Comparison of ENCODE assay signal across 8 cellular contexts in the genomic region with DNA sequence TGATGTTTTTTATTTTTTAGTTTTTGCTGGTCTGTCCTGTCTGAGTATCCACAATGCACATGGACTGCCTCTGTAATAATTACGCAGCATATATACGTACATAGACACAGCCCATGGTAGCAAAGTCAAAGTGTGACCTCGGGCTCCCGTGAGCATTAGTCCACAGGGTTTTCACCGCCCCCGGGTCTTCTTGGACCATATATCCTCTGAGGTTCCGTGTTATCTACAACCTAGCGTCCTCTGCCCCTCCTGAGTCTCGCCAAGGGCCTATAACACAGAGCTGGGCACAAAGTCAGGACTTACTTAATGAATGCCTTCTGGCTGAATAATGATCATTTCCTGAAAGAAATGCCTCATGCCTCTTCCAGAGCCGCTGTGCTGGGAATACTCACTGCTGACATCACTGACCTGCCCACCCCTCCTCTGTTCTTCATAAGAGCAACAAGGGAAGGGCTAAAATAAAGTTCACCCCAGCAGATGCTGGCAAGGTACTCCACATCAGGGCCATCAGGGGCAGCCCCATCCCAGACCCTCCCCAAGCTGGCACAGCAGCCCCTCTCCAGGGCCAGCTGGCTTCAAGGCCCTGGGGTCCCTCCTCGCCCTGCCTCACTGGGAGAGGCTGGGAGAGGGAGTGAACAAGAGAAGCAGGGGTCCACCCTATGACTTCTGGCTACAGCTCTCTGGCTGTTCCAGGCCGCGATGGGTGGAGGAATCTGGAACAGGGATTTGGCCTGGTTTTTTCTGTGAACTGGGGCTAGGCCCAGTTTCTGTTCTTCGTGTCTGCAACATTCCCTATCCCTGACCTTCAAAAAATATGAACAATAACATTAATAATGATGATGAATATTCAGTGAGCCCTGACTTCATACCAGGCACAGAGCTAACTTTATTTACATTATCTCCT. TPM values are rescaled to one million over a fixed set of nuclear protein-coding genes. Genes with fewer than 3 reads are reported as not detected.
DNase-seq lines count a peak whose midpoint lies in the region; ATAC-seq and TF ChIP-seq lines count a peak whose summit lies in the region.

No MANE protein-coding gene starts in this region.

- H3K4me1 Mint-ChIP-seq in HFFc6 (ENCODE audit: low read depth): peaks cover 99% of the 10 kb centered on the region
- H3K4me1 Mint-ChIP-seq in activated naive CD8-positive, alpha-beta T cell treated with anti-CD3 and anti-CD28 coated beads for 36 hours: peaks cover 84% of the 10 kb centered on the region
- peaks cover 98% of the 10 kb centered on the region for H3K4me1 Mint-ChIP-seq in stimulated activated memory B cell treated with anti-CD40 and anti-IgM and Interleukin-4, amounts not matched to agents 10 μg/mL and 1 μg/mL and 100 μg/mL, for 72 hours

- peak overlapping the region; percentile 90 for H3K27ac Mint-ChIP-seq in HFFc6
- peak overlapping the region; percentile 99 for H3K27ac Mint-ChIP-seq in activated naive CD8-positive, alpha-beta T cell treated with anti-CD3 and anti-CD28 coated beads for 36 hours
- peak overlapping the region; percentile 97 for H3K27ac Mint-ChIP-seq in stimulated activated memory B cell treated with anti-CD40 and anti-IgM and Interleukin-4, amounts not matched to agents 10 μg/mL and 1 μg/mL and 100 μg/mL, for 72 hours

- H3K27me3 Mint-ChIP-seq in HFFc6 (ENCODE audit: insufficient read depth): peaks cover 7% of the 10 kb centered on the region
- H3K27me3 Mint-ChIP-seq in activated naive CD8-positive, alpha-beta T cell treated with anti-CD3 and anti-CD28 coated beads for 36 hours: no peaks in the 10 kb centered on the region
- no peaks in the 10 kb centered on the region for H3K27me3 Mint-ChIP-seq in stimulated activated memory B cell treated with anti-CD40 and anti-IgM and Interleukin-4, amounts not matched to agents 10 μg/mL and 1 μg/mL and 100 μg/mL, for 72 hours

- H3K9me3 Mint-ChIP-seq in HFFc6: no peaks in the 10 kb centered on the region
- no peaks in the 10 kb centered on the region for H3K9me3 Mint-ChIP-seq in activated naive CD8-positive, alpha-beta T cell treated with anti-CD3 and anti-CD28 coated beads for 36 hours
- no peaks in the 10 kb centered on the region for H3K9me3 Mint-ChIP-seq in stimulated activated memory B cell treated with anti-CD40 and anti-IgM and Interleukin-4, amounts not matched to agents 10 μg/mL and 1 μg/mL and 100 μg/mL, for 72 hours

- ATAC-seq in stimulated activated memory B cell treated with anti-CD40 and anti-IgM and Interleukin-4, amounts not matched to agents 10 μg/mL and 1 μg/mL and 100 μg/mL, for 72 hours: peak; percentile 14
- no peak for ATAC-seq in HG03280 (IDR thresholded peaks at IDR 0.05; ENCODE audit: unreplicated experiment)

- no peak for TF ChIP-seq CTCF in HFFc6 (IDR thresholded peaks at IDR 0.05)

- DNase-seq in HFFc6 (peak; percentile 66), hepatic stellate cell (ENCODE audit: low spot score) (peak; percentile 68), mesenteric fat pad (ENCODE audit: low spot score) (no peak), NCI-H1105 (lab: John Stamatoyannopoulos, UW) (no peak)
- no peak for DNase-seq in activated naive CD8-positive, alpha-beta T cell treated with anti-CD3 and anti-CD28 coated beads for 36 hours
- DNase-seq in activated CD4-positive, alpha-beta T cell treated with anti-CD3 and anti-CD28 coated beads for 48 hours: no peak

- H3K36me3 Mint-ChIP-seq in HFFc6 (ENCODE audit: low read depth): peaks cover 11% of the 10 kb centered on the region
- peaks cover 69% of the 10 kb centered on the region for H3K36me3 Mint-ChIP-seq in activated naive CD8-positive, alpha-beta T cell treated with anti-CD3 and anti-CD28 coated beads for 36 hours
- H3K36me3 Mint-ChIP-seq in stimulated activated memory B cell treated with anti-CD40 and anti-IgM and Interleukin-4, amounts not matched to agents 10 μg/mL and 1 μg/mL and 100 μg/mL, for 72 hours: peaks cover 15% of the 10 kb centered on the region

- peak overlapping the region; percentile 87 for H3K4me3 Mint-ChIP-seq in HFFc6
- peak overlapping the region; percentile 98 for H3K4me3 Mint-ChIP-seq in activated naive CD8-positive, alpha-beta T cell treated with anti-CD3 and anti-CD28 coated beads for 36 hours
- peak overlapping the region; percentile 80 for H3K4me3 Mint-ChIP-seq in stimulated activated memory B cell treated with anti-CD40 and anti-IgM and Interleukin-4, amounts not matched to agents 10 μg/mL and 1 μg/mL and 100 μg/mL, for 72 hours

RNA-seq across cellular contexts. Expression of gene HDAC7, which starts 7.9 kb away (rescaled TPM):
- total RNA-seq in HFFc6 (2021; fragmentation: NEBNext Ultra II Directional; extraction: Animal tissue kit (Norgen Biotek cat#: 25700)): 100 to 1,000 TPM; 104 to 120 (median 108) TPM
- 100 to 1,000 TPM; 233 to 246 TPM for total RNA-seq in activated naive CD8-positive, alpha-beta T cell treated with anti-CD3 and anti-CD28 coated beads for 36 hours
- 105 TPM for total RNA-seq in mesenteric fat pad

RNA-seq across cellular contexts. Expression of gene SLC48A1, which starts 38.8 kb away (rescaled TPM):
- total RNA-seq in HFFc6 (2021; fragmentation: NEBNext Ultra II Directional; extraction: Animal tissue kit (Norgen Biotek cat#: 25700)): 10 to 100 TPM; 18.8 to 24.5 (median 21.0) TPM
- total RNA-seq in activated naive CD8-positive, alpha-beta T cell treated with anti-CD3 and anti-CD28 coated beads for 36 hours: 1 to 10 TPM; 5.4 to 6.0 TPM
- 40.3 TPM for total RNA-seq in mesenteric fat pad

RNA-seq across cellular contexts. Expression of gene RAPGEF3, which starts 53.2 kb away (rescaled TPM):
- 1 to 10 TPM; 2.0 to 4.1 (median 3.1) TPM for total RNA-seq in HFFc6 (2021; fragmentation: NEBNext Ultra II Directional; extraction: Animal tissue kit (Norgen Biotek cat#: 25700))
- total RNA-seq in activated naive CD8-positive, alpha-beta T cell treated with anti-CD3 and anti-CD28 coated beads for 36 hours: under 1 TPM; 0.27 to 0.54 TPM
- total RNA-seq in mesenteric fat pad: 79.4 TPM

Comparison
In these comparisons a context has a peak if more than half of its experiments do, and no peak if none do; other contexts are left out.
1. DNase-seq: peak in HFFc6 (single experiment) and hepatic stellate cell (single experiment); none in activated naive CD8-positive, alpha-beta T cell treated with anti-CD3 and anti-CD28 coated beads for 36 hours (single experiment), mesenteric fat pad (single experiment), NCI-H1105 (single experiment) and activated CD4-positive, alpha-beta T cell treated with anti-CD3 and anti-CD28 coated beads for 48 hours (single experiment).
2. RNA of gene RAPGEF3, which starts 53.2 kb away (total RNA-seq): 79.4 TPM in mesenteric fat pad (single experiment); 2.0 to 4.1 TPM in HFFc6 and 0.27 to 0.54 TPM in activated naive CD8-positive, alpha-beta T cell treated with anti-CD3 and anti-CD28 coated beads for 36 hours; every median in the first group is over 10 times any median in the second.
3. Peak in every context shown above with its lines, with median percentiles within 50 percentile points of each other: H3K27ac Mint-ChIP-seq and H3K4me3 Mint-ChIP-seq.